8 cellular contexts compared by ENCODE assay signal in the genomic region with DNA sequence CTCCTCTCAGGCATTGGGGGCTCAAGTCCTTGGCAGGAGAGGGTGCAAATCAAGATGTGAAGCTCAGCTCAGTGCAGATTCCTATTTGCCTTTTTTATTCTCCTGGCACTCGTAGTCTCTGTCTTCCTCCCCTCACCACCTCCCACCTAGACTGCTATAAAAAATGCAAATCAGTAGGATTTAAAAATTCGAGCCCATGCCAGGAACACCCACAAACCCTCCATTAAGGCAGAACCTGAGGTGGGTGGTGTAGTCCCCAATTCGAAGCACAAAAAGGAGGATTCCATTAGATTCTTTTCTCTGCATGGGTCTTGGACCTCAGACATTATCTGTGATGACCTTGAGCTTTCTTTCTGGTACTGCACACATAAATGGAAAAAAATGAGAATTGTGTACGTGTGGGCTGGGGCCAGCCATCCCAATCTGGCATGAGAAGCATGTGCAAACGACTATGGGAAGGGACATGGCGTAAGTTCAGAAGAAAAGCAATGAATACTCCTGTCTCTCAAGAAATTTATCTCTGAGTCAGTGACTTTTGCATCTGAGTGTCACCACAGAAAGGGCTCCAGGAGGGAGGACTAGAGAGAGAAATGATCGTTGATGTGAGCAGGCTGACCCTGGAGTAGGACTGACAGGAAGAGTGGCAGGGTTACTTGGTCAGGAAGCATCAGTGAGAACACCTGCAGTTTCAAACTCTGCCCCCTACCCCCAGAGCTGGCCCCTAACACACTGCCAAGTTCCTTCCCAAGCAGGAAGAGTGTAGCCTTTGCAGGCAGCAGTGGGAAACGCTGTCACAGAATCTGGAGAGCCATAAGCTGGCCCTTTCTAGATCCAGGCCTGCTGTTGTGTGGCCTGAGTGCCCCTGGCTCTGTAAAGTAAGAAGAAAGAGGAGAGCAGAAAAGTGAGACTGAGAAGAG. TPM values are rescaled to one million over a fixed set of nuclear protein-coding genes. Genes with fewer than 3 reads are reported as not detected.
DNase-seq lines count a peak whose midpoint lies in the region; ATAC-seq and TF ChIP-seq lines count a peak whose summit lies in the region.

No MANE protein-coding gene starts in this region.

- H3K4me1 Mint-ChIP-seq in activated B cell treated with CpG ODN at 0.5 μM for 24 hours: peaks cover 20% of the 10 kb centered on the region
- H3K4me1 Mint-ChIP-seq in stimulated activated memory B cell treated with anti-CD40 and anti-IgM and Interleukin-4, amounts not matched to agents 10 μg/mL and 1 μg/mL and 100 μg/mL, for 72 hours: peaks cover 37% of the 10 kb centered on the region

- POLR2A ChIA-PET in activated B cell treated with CpG ODN at 0.5 μM for 24 hours (lab: Charles Lee): interaction anchor here (0.7 to 4.0 kb wide), 4 partner anchors 18 to 598 kb away, joined by 4 to 30 read pairs (median 12); a partner anchor contains a TSS

- peak overlapping the region; percentile 45 for H3K4me3 ChIP-seq in iPS-11a (ENCODE audit: low read depth, low read length)

- H3K9me3 Mint-ChIP-seq in activated B cell treated with CpG ODN at 0.5 μM for 24 hours: no peaks in the 10 kb centered on the region
- no peaks in the 10 kb centered on the region for H3K9me3 Mint-ChIP-seq in stimulated activated memory B cell treated with anti-CD40 and anti-IgM and Interleukin-4, amounts not matched to agents 10 μg/mL and 1 μg/mL and 100 μg/mL, for 72 hours

- CTCF ChIA-PET in activated B cell treated with CpG ODN at 0.5 μM for 24 hours (lab: Charles Lee): interaction anchor here (3.0 kb wide), 1 partner anchor 22 kb away, joined by 14 read pairs; no protein-coding TSS in a partner anchor

- intact Hi-C loops in activated B cell treated with CpG ODN at 0.5 μM for 24 hours (cut with micrococcal nuclease): no loop called here

- ATAC-seq in activated B cell treated with CpG ODN at 0.5 μM for 24 hours (ENCODE audit: low read depth): no peak
- ATAC-seq in stimulated activated memory B cell treated with anti-CD40 and anti-IgM and Interleukin-4, amounts not matched to agents 10 μg/mL and 1 μg/mL and 100 μg/mL, for 72 hours: no peak
- ATAC-seq in GM19467 (IDR thresholded peaks at IDR 0.05; ENCODE audit: unreplicated experiment): no peak
- ATAC-seq in HG02973 (IDR thresholded peaks at IDR 0.05; ENCODE audit: unreplicated experiment): no peak
- ATAC-seq in GM18498 (IDR thresholded peaks at IDR 0.05; ENCODE audit: unreplicated experiment): no peak

- DNase-seq in NCI-H446 treated with DMSO at 0.1 percent for 48 hours (lab: John Stamatoyannopoulos, UW) (peak; percentile 37), NCI-H446 (lab: John Stamatoyannopoulos, UW) (no peak), activated B cell treated with CpG ODN at 0.5 μM for 24 hours (no peak)

- TF ChIP-seq CTCF in activated B cell treated with CpG ODN at 0.5 μM for 24 hours (IDR thresholded peaks at IDR 0.05): no peak

- peak overlapping the region; percentile 92 for H3K4me3 Mint-ChIP-seq in activated B cell treated with CpG ODN at 0.5 μM for 24 hours
- H3K4me3 Mint-ChIP-seq in stimulated activated memory B cell treated with anti-CD40 and anti-IgM and Interleukin-4, amounts not matched to agents 10 μg/mL and 1 μg/mL and 100 μg/mL, for 72 hours: peak overlapping the region; percentile 95

- no peaks in the 10 kb centered on the region for H3K36me3 Mint-ChIP-seq in activated B cell treated with CpG ODN at 0.5 μM for 24 hours (ENCODE audit: low read depth)
- H3K36me3 Mint-ChIP-seq in stimulated activated memory B cell treated with anti-CD40 and anti-IgM and Interleukin-4, amounts not matched to agents 10 μg/mL and 1 μg/mL and 100 μg/mL, for 72 hours: no peaks in the 10 kb centered on the region

- peaks cover 2% of the 10 kb centered on the region for H3K27me3 Mint-ChIP-seq in activated B cell treated with CpG ODN at 0.5 μM for 24 hours
- peaks cover 20% of the 10 kb centered on the region for H3K27me3 Mint-ChIP-seq in stimulated activated memory B cell treated with anti-CD40 and anti-IgM and Interleukin-4, amounts not matched to agents 10 μg/mL and 1 μg/mL and 100 μg/mL, for 72 hours

- H3K27ac Mint-ChIP-seq in activated B cell treated with CpG ODN at 0.5 μM for 24 hours: peak overlapping the region; percentile 61
- H3K27ac Mint-ChIP-seq in stimulated activated memory B cell treated with anti-CD40 and anti-IgM and Interleukin-4, amounts not matched to agents 10 μg/mL and 1 μg/mL and 100 μg/mL, for 72 hours: peak overlapping the region; percentile 11

RNA-seq across cellular contexts. Expression of a gene that starts 1.7 kb away (rescaled TPM):
- 1.3 and 2.1 TPM in 2 replicates for total RNA-seq in activated B cell treated with CpG ODN at 0.5 μM for 24 hours

RNA-seq across cellular contexts. Expression of a gene that starts 18.2 kb away (rescaled TPM):
- 21.5 and 22.4 TPM in 2 replicates for total RNA-seq in activated B cell treated with CpG ODN at 0.5 μM for 24 hours
